ENCODE assay signal across 10 cellular contexts in genomic region chr1:51717842-51718241, GRCh38.
"Had no signal": no experiment of that assay in that cellular context is flagged by ENCODE, and none has a peak within 500 bp of the region (broad histone marks: within the 10 kb centered on the region; RNA-seq: fewer than 3 reads in every experiment).

No MANE protein-coding gene starts in this region.

- DNase-seq: GM23248, GOT3, H7, H9, HCEC 1CT, HFFc6 had no signal

- H3K9me3 ChIP-seq: HAP-1 had no signal

- H3K4me3 ChIP-seq: GM23248, GM23338, HAP-1 had no signal

- H2AFZ ChIP-seq: GM23248, GM23338 had no signal

- H3K27ac ChIP-seq: GM23248 had no signal

- FAIRE-seq: H1 had no signal

- H3K36me3 ChIP-seq: HAP-1 had no signal

- ATAC-seq: GM23338, HCT116 had no signal

- H3K4me1 ChIP-seq: HAP-1 had no signal

- H3K9ac ChIP-seq: GM23248 had no signal

- H3K4me2 ChIP-seq: GM23338 had no signal
